19 cellular contexts compared by ENCODE assay signal in the genomic region with DNA sequence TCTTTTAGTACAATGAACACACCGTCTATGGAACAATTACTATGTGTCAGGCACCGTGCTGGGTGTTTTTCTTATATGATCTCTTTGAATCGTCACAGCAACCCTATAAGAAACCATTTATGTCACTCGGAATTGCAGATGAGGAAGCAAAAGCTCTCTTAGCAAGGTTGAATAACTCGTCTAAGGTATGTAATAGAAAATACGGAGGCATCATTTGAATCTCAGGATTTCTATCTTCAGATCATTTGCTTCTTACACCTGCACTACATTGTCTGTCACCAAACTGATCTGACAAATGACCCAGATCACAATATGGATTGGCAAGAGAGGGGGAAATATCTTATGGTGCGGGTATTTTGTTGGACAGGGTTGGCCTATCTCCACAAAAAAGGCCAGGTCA.
"Had no signal": no experiment of that assay in that cellular context is flagged by ENCODE, and none has a peak within 500 bp of the region (broad histone marks: within the 10 kb centered on the region; RNA-seq: fewer than 3 reads in every experiment).

No MANE protein-coding gene starts in this region.

- H3K36me3 ChIP-seq: neutrophil, right lobe of liver, tibial nerve, upper lobe of right lung, vagina had no signal

- H3K4me3 ChIP-seq: hepatocyte, psoas muscle, right lobe of liver, tibial nerve, upper lobe of right lung, vagina had no signal

- H3K27ac ChIP-seq: foreskin keratinocyte, hepatocyte, neutrophil, psoas muscle, right lobe of liver, tibial nerve, upper lobe of right lung, vagina had no signal

- H2AFZ ChIP-seq: hepatocyte had no signal

- DNase-seq: effector CD4-positive, alpha-beta T cell; erythroblast; foreskin keratinocyte; head of caudate nucleus; kidney; left colon; naive thymus-derived CD4-positive, alpha-beta T cell; nephron progenitor cell; psoas muscle; right lobe of liver; stimulated activated CD4-positive, alpha-beta T cell treated with anti-CD3 and anti-CD28 coated beads, Interleukin-4, amount 100 ng/mL, for 24 hours; upper lobe of right lung had no signal

- H3K27ac Mint-ChIP-seq: endodermal cell; naive thymus-derived CD4-positive, alpha-beta T cell; nephron progenitor cell; stimulated activated memory B cell treated with anti-CD40 and anti-IgM and Interleukin-4, amounts not matched to agents 10 μg/mL and 1 μg/mL and 100 μg/mL, for 72 hours; stimulated activated naive CD8-positive, alpha-beta T cell treated with anti-CD3 and anti-CD28 coated beads, Interleukin-15, Interleukin-2, amounts not matched to agents 100 ng/mL and 50 ng/mL, for 24 hours had no signal

- H3K27me3 ChIP-seq: right lobe of liver, upper lobe of right lung, vagina had no signal

- H3K4me2 ChIP-seq: hepatocyte had no signal

- H3K4me3 Mint-ChIP-seq: endodermal cell; naive thymus-derived CD4-positive, alpha-beta T cell; nephron progenitor cell; stimulated activated memory B cell treated with anti-CD40 and anti-IgM and Interleukin-4, amounts not matched to agents 10 μg/mL and 1 μg/mL and 100 μg/mL, for 72 hours; stimulated activated naive CD8-positive, alpha-beta T cell treated with anti-CD3 and anti-CD28 coated beads, Interleukin-15, Interleukin-2, amounts not matched to agents 100 ng/mL and 50 ng/mL, for 24 hours had no signal

- H3K79me2 ChIP-seq: hepatocyte had no signal

- H3K4me1 ChIP-seq: foreskin keratinocyte had no signal

- H3K9me3 ChIP-seq: neutrophil, psoas muscle, right lobe of liver, tibial nerve, upper lobe of right lung, vagina had no signal

- H3K9me3 Mint-ChIP-seq: endodermal cell; naive thymus-derived CD4-positive, alpha-beta T cell; nephron progenitor cell; stimulated activated memory B cell treated with anti-CD40 and anti-IgM and Interleukin-4, amounts not matched to agents 10 μg/mL and 1 μg/mL and 100 μg/mL, for 72 hours; stimulated activated naive CD8-positive, alpha-beta T cell treated with anti-CD3 and anti-CD28 coated beads, Interleukin-15, Interleukin-2, amounts not matched to agents 100 ng/mL and 50 ng/mL, for 24 hours had no signal

- H3K36me3 Mint-ChIP-seq: naive thymus-derived CD4-positive, alpha-beta T cell; stimulated activated memory B cell treated with anti-CD40 and anti-IgM and Interleukin-4, amounts not matched to agents 10 μg/mL and 1 μg/mL and 100 μg/mL, for 72 hours had no signal

- ATAC-seq: foreskin keratinocyte; left colon; naive thymus-derived CD4-positive, alpha-beta T cell; psoas muscle; right lobe of liver; stimulated activated memory B cell treated with anti-CD40 and anti-IgM and Interleukin-4, amounts not matched to agents 10 μg/mL and 1 μg/mL and 100 μg/mL, for 72 hours; upper lobe of right lung had no signal
